ENCODE assay signal across 11 cellular contexts in the genomic region with DNA sequence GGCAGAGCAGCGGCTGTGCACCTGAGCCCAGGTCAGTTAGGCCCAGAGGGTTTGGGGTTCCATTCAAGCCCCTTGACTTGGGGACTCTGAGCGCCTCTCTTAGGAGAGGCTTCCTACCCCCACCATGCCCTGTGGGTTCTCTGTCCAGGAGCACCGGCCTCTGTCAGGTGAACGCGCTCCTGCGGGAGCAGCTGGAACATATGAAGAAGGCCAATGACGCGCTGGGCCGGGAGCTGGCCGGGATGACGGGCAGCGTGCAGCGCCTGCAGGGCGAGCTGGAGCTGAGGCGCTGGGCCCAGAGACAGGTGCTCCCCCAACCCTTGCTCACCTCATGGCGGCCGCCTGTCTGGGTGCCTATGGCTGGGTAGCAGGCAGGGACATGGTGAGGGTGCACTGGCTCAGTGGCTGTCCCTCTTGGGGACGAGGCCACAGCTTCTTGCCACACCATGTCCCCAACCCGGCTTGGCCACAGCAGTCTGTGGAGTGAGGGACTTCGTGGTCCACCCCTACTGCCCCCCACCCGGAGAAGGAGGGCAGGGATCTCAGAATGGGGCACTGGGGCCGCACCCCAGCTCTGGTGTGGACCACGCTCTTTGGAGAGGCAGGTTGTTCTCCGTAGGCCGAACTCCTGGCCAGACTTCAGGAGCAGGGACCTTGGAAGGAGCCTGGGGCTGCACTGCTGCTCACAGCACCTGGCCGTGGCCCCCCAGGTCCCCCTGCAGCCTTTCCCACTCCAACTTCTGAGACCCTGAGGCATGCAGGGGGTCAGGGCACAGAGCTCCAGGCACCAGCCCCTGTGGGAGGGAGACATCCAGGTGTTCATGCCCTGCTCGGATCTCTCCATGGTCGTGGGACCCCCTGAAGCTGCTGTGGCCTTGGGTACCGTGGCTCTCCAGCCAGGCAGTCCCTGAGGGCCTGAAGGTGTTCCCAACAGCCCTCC. TPM values are rescaled to one million over a fixed set of nuclear protein-coding genes. Genes with fewer than 3 reads are reported as not detected.
DNase-seq lines count a peak whose midpoint lies in the region; ATAC-seq, FAIRE-seq and TF ChIP-seq lines count a peak whose summit lies in the region.
"Had no signal": no experiment of that assay in that cellular context is flagged by ENCODE, and none has a peak within 500 bp of the region (broad histone marks: within the 10 kb centered on the region; RNA-seq: fewer than 3 reads in every experiment).

No MANE protein-coding gene starts in this region.

- H3K36me3 ChIP-seq in kidney (ENCODE audit: control insufficient read depth in 1 of 2, insufficient read depth in 2 of 2, low read length in 2 of 2) (no peaks in the 10 kb centered on the region), spleen (no peaks in the 10 kb centered on the region)

- no peak overlapping the region for H3K9ac ChIP-seq in kidney (ENCODE audit: low read length in 2 of 2)

- no peak for ATAC-seq in HG03457 (IDR thresholded peaks at IDR 0.05; ENCODE audit: unreplicated experiment)

- FAIRE-seq in kidney (lab: Jason Lieb, UNC) = no peak

- TF ChIP-seq CTCF in kidney (IDR thresholded peaks at IDR 0.05; ENCODE audit: borderline replicate concordance, extremely low read depth, insufficient read depth) (no peak), spleen (IDR thresholded peaks at IDR 0.05 in 8 of 11, conservative IDR thresholded peaks at IDR 0.05 in 3 of 11) (no peak)

- H3K4me3 ChIP-seq in kidney (ENCODE audit: low read length in 2 of 2) = no peak overlapping the region
- H3K4me3 ChIP-seq in spleen = no peak overlapping the region

- H3K27me3 ChIP-seq in spleen (replicated peaks in 1 of 7) = peaks cover 0 to 9% (median 0%) of the 10 kb centered on the region in 7 donors

- DNase-seq in NCI-H510A (lab: John Stamatoyannopoulos, UW) (peak; percentile 33), NCI-H510A treated with DMSO at 0.1 percent for 48 hours (lab: John Stamatoyannopoulos, UW) (no peak), kidney (peak; percentile 66), spleen (peak; percentile 75), nucleus accumbens (lab: John Stamatoyannopoulos, UW) (no peak), SK-N-DZ (ENCODE audit: low spot score) (no peak)
- DNase-seq in activated CD8-positive, alpha-beta memory T cell treated with anti-CD3 and anti-CD28 coated beads, Interleukin-2, amount 50 U/mL, for 4 hours = peak; percentile 11
- DNase-seq: DND-41, NCI-H2081 treated with DMSO at 0.1 percent for 48 hours had no signal

- H3K4me1 ChIP-seq in kidney (ENCODE audit: control insufficient read depth in 1 of 2, insufficient read depth in 1 of 2, low read depth in 1 of 2, low read length in 2 of 2) (no peaks in the 10 kb centered on the region), spleen (no peaks in the 10 kb centered on the region)

- 88 to 92% (median 91%) methylated on average over 10 to 29 of the region's 29 CpGs for whole genome bisulfite sequencing in spleen, 5 donors

- peaks cover 0 to 6% of the 10 kb centered on the region in 2 donors for H3K9me3 ChIP-seq in kidney (ENCODE audit: control insufficient read depth in 1 of 2, low read length in 2 of 2)
- H3K9me3 ChIP-seq in spleen = peaks cover 0 to 6% (median 0%) of the 10 kb centered on the region in 8 donors

- H3K27ac ChIP-seq in kidney (ENCODE audit: low read depth in 2 of 2, low read length in 2 of 2) (no peak overlapping the region), spleen (peak overlapping the region in 1 of 8 donors; percentile 38)

- TF ChIP-seq POLR2A in spleen (IDR thresholded peaks at IDR 0.05) = no peak

- intact Hi-C loops in kidney (cut with DNase I) = no loop called here
- intact Hi-C loops in spleen (cut with DNase I; ENCODE audit: low total_unique reads) = no loop called here

RNA-seq across cellular contexts. Expression of a gene that starts 19.7 kb away (rescaled TPM):
- 0.13 TPM for total RNA-seq in kidney
- not detected for polyA plus RNA-seq in kidney (ENCODE audit: insufficient read depth, low read depth, low replicate concordance)
- total RNA-seq in spleen = 1 to 10 TPM in 4 of 7 donors, under 1 TPM in 3; 0.29 to 3.6 (median 1.1) TPM
- polyA plus RNA-seq in spleen = under 1 TPM; 0.04 to 0.74 (median 0.17) TPM
- not detected in 2 replicates for polyA plus RNA-seq in SK-N-DZ (2014; cell fraction: cytosol; rRNA removed)
- polyA plus RNA-seq in SK-N-DZ (2014; cell fraction: nucleus; rRNA removed) = not detected in 2 replicates
- total RNA-seq: A172 had no signal

RNA-seq across cellular contexts. Expression of a gene that starts 29.9 kb away (rescaled TPM):
- total RNA-seq in kidney (6.1 TPM), spleen (under 1 TPM in 2 of 7 donors, not detected in 5; 0.33 to 0.70 TPM)
- polyA plus RNA-seq in kidney (ENCODE audit: insufficient read depth, low read depth, low replicate concordance) (28.5 TPM), spleen (under 1 TPM in 2 of 3 donors, not detected in 1; 0.04 to 0.13 TPM)
- polyA plus RNA-seq in SK-N-DZ (2014; cell fraction: cytosol; rRNA removed) = 0.08 TPM in 1 of 2 replicates, not detected in the other
- polyA plus RNA-seq in SK-N-DZ (2014; cell fraction: nucleus; rRNA removed) = 0.57 and 1.2 TPM in 2 replicates
- total RNA-seq: A172 had no signal

RNA-seq across cellular contexts. Expression of a gene that starts 57.2 kb away (rescaled TPM):
- total RNA-seq in kidney (0.09 TPM), spleen (1 to 10 TPM in 5 of 7 donors, under 1 TPM in 1, not detected in 1; 0.70 to 4.5 (median 3.8) TPM)
- polyA plus RNA-seq in kidney (ENCODE audit: insufficient read depth, low read depth, low replicate concordance) (12.5 TPM), spleen (1 to 10 TPM in 2 of 3 donors, under 1 TPM in 1; 0.61 to 1.5 (median 1.2) TPM)
- polyA plus RNA-seq in SK-N-DZ (2014; cell fraction: cytosol; rRNA removed) = 0.10 TPM in 1 of 2 replicates, not detected in the other
- not detected in 2 replicates for polyA plus RNA-seq in SK-N-DZ (2014; cell fraction: nucleus; rRNA removed)
- total RNA-seq: A172 had no signal

Comparison
In these comparisons a context has a peak if more than half of its experiments do, and no peak if none do; other contexts are left out.
1. DNase-seq: peak in NCI-H510A (single experiment), activated CD8-positive, alpha-beta memory T cell treated with anti-CD3 and anti-CD28 coated beads, Interleukin-2, amount 50 U/mL, for 4 hours (single experiment), kidney (single experiment) and spleen (single experiment); none in NCI-H510A treated with DMSO at 0.1 percent for 48 hours (single experiment), nucleus accumbens (0 of 56) and SK-N-DZ (single experiment).